Comparison of ENCODE assay signal across 1 cellular context in the genomic region with DNA sequence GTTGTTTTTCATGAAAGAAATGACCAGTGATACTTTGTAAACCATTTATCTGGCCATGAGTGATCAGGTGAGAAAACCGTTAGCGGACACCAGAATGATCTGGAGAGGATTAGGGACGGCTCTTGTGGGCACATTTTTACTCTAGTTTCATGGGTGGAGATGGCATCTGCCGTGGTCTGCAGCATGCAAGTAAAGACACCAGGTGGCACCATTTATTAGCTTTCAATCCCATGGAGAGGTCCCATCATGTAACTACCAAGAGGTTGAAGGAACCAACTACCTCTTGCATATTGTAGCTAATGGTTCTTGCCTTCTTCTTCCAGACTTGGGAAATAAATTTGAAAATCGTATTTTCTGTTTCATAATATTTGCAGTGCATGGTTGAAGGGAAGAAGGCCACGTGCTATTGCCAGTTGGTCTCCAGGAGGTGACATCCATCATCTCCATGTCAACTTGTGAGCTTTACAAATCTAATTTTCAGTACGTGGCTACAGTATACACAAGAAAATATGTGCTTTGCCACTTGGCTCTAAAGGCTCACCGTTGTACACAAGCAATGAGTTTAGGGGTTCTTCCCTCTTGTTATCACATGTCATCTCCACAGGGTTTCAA.
TF ChIP-seq lines count a peak whose summit lies in the region.

No MANE protein-coding gene starts in this region.

TF ChIP-seq in HepG2, 621 proteins besides CTCF, POLR2A, EP300 and RAD21 (continued from another document):
- TF ChIP-seq, protein P1, sequence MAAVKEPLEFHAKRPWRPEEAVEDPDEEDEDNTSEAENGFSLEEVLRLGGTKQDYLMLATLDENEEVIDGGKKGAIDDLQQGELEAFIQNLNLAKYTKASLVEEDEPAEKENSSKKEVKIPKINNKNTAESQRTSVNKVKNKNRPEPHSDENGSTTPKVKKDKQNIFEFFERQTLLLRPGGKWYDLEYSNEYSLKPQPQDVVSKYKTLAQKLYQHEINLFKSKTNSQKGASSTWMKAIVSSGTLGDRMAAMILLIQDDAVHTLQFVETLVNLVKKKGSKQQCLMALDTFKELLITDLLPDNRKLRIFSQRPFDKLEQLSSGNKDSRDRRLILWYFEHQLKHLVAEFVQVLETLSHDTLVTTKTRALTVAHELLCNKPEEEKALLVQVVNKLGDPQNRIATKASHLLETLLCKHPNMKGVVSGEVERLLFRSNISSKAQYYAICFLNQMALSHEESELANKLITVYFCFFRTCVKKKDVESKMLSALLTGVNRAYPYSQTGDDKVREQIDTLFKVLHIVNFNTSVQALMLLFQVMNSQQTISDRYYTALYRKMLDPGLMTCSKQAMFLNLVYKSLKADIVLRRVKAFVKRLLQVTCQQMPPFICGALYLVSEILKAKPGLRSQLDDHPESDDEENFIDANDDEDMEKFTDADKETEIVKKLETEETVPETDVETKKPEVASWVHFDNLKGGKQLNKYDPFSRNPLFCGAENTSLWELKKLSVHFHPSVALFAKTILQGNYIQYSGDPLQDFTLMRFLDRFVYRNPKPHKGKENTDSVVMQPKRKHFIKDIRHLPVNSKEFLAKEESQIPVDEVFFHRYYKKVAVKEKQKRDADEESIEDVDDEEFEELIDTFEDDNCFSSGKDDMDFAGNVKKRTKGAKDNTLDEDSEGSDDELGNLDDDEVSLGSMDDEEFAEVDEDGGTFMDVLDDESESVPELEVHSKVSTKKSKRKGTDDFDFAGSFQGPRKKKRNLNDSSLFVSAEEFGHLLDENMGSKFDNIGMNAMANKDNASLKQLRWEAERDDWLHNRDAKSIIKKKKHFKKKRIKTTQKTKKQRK (IDR thresholded peaks at IDR 0.05; ENCODE audit: low read length) = no peak
- TF ChIP-seq, protein P2, sequence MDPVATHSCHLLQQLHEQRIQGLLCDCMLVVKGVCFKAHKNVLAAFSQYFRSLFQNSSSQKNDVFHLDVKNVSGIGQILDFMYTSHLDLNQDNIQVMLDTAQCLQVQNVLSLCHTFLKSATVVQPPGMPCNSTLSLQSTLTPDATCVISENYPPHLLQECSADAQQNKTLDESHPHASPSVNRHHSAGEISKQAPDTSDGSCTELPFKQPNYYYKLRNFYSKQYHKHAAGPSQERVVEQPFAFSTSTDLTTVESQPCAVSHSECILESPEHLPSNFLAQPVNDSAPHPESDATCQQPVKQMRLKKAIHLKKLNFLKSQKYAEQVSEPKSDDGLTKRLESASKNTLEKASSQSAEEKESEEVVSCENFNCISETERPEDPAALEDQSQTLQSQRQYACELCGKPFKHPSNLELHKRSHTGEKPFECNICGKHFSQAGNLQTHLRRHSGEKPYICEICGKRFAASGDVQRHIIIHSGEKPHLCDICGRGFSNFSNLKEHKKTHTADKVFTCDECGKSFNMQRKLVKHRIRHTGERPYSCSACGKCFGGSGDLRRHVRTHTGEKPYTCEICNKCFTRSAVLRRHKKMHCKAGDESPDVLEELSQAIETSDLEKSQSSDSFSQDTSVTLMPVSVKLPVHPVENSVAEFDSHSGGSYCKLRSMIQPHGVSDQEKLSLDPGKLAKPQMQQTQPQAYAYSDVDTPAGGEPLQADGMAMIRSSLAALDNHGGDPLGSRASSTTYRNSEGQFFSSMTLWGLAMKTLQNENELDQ (CRISPR knock-in tag; IDR thresholded peaks at IDR 0.05; ENCODE audit: borderline replicate concordance) = no peak
- TF ChIP-seq, protein P3, sequence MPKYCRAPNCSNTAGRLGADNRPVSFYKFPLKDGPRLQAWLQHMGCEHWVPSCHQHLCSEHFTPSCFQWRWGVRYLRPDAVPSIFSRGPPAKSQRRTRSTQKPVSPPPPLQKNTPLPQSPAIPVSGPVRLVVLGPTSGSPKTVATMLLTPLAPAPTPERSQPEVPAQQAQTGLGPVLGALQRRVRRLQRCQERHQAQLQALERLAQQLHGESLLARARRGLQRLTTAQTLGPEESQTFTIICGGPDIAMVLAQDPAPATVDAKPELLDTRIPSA (CRISPR knock-in tag; IDR thresholded peaks at IDR 0.05; ENCODE audit: borderline replicate concordance) = no peak
- TF ChIP-seq SPEN (CRISPR knock-in tag; IDR thresholded peaks at IDR 0.05; ENCODE audit: low read depth) = 0 out of 2 replicates have a peak, but pooled peaks have one; percentile 25
- no peak for TF ChIP-seq RCOR2 (CRISPR knock-in tag; IDR thresholded peaks at IDR 0.05)
- TF ChIP-seq ZSCAN25 (CRISPR knock-in tag; IDR thresholded peaks at IDR 0.05) = no peak
- peak; percentile 20; the same call in 1 of the 2 replicates for TF ChIP-seq ZNF205 (CRISPR knock-in tag; IDR thresholded peaks at IDR 0.05)
- 0 out of 2 replicates have a peak, but pooled peaks have one; percentile 13 for TF ChIP-seq SAP130 (CRISPR knock-in tag; IDR thresholded peaks at IDR 0.05; ENCODE audit: low read depth)
- TF ChIP-seq XBP1 (CRISPR knock-in tag; IDR thresholded peaks at IDR 0.05) = no peak
- TF ChIP-seq ZNF446 (CRISPR knock-in tag; IDR thresholded peaks at IDR 0.05) = no peak
- TF ChIP-seq STAG1 (CRISPR knock-in tag; IDR thresholded peaks at IDR 0.05) = peak; percentile 91
